In genomic region chr11:104694259-104695070, GRCh38 we compare ENCODE assay signal across 17 cellular contexts.
DNase-seq lines count a peak whose midpoint lies in the region; ATAC-seq, FAIRE-seq and TF ChIP-seq lines count a peak whose summit lies in the region.
"Had no signal": no experiment of that assay in that cellular context is flagged by ENCODE, and none has a peak within 500 bp of the region (broad histone marks: within the 10 kb centered on the region; RNA-seq: fewer than 3 reads in every experiment).

No MANE protein-coding gene starts in this region.

- H3K36me3 Mint-ChIP-seq in stimulated activated naive B cell treated with anti-CD40 and anti-IgM and Interleukin-4, amounts not matched to agents 10 μg/mL and 1 μg/mL and 100 μg/mL, for 72 hours = no peaks in the 10 kb centered on the region

- DNase-seq in GM04504 (ENCODE audit: low read depth) = peak; percentile 34
- peak; percentile 98 for DNase-seq in RCC 7860 (ENCODE audit: low spot score)
- DNase-seq in endothelial cell of umbilical vein (ENCODE audit: low read depth, low spot score) = peak; percentile 82
- DNase-seq in pancreas = peak in 2 of 6 donors; percentile 1 to 7
- no peak for DNase-seq in SHP77 treated with DMSO at 0.1 percent for 48 hours (lab: John Stamatoyannopoulos, UW)
- DNase-seq in stimulated activated naive B cell treated with anti-CD40 and anti-IgM and Interleukin-4, amounts not matched to agents 10 μg/mL and 1 μg/mL and 100 μg/mL, for 72 hours = no peak
- no peak for DNase-seq in NCI-H2227 (lab: John Stamatoyannopoulos, UW; ENCODE audit: unreplicated experiment)
- DNase-seq: activated CD4-positive, alpha-beta T cell treated with anti-CD3 and anti-CD28 coated beads, Interleukin-2, amount 10 ng/mL, durations not matched to agents 24 days and 14 days; DMS153; H7; left cardiac atrium; NCI-H1436; upper lobe of left lung had no signal

- CTCF ChIA-PET in endothelial cell of umbilical vein (lab: Charles Lee) = interaction anchor here (1.4 kb wide), 1 partner anchor 11 kb away, joined by 5 read pairs; no protein-coding TSS in a partner anchor

- POLR2A ChIA-PET in endothelial cell of umbilical vein (lab: Charles Lee) = no interaction called here

- H3K9me3 ChIP-seq in endothelial cell of umbilical vein (replicated peaks; ENCODE audit: control insufficient read depth, insufficient read depth, low read length) (no peaks in the 10 kb centered on the region), pancreas (no peaks in the 10 kb centered on the region)
- H3K9me3 ChIP-seq: upper lobe of left lung had no signal

- H3K27ac ChIP-seq in endothelial cell of umbilical vein (ENCODE audit: insufficient read depth, low read depth, low read length) (no peak overlapping the region), pancreas (peak overlapping the region in 2 of 4 donors; percentile 25 to 42)
- H3K27ac ChIP-seq: parathyroid adenoma, upper lobe of left lung had no signal

- intact Hi-C loops in endothelial cell of umbilical vein (cut with micrococcal nuclease) = no loop called here
- intact Hi-C loops in pancreas (cut with DNase I) = no loop called here

- H3K27me3 ChIP-seq in endothelial cell of umbilical vein (ENCODE audit: control insufficient read depth in 2 of 2, insufficient read depth in 2 of 2, low read length in 2 of 2) = peaks cover 3 to 4% of the 10 kb centered on the region in 2 experiments
- H3K27me3 ChIP-seq in pancreas = no peaks in the 10 kb centered on the region
- H3K27me3 ChIP-seq: upper lobe of left lung had no signal

- no peaks in the 10 kb centered on the region for H3K79me2 ChIP-seq in endothelial cell of umbilical vein (ENCODE audit: control insufficient read depth, insufficient read depth, low read length)
- H3K79me2 ChIP-seq: parathyroid adenoma had no signal

- H2AFZ ChIP-seq in endothelial cell of umbilical vein (ENCODE audit: low read depth, low read length) = no peak overlapping the region
- H2AFZ ChIP-seq: parathyroid adenoma had no signal

- H3K4me3 ChIP-seq in endothelial cell of umbilical vein (replicated peaks in 1 of 3; ENCODE audit: insufficient read depth in 1 of 3, low read depth in 1 of 3, low read length in 3 of 3) (no peak overlapping the region), pancreas (no peak overlapping the region)
- H3K4me3 ChIP-seq: upper lobe of left lung had no signal

- 74 to 78% methylated on average over 7 of the region's 7 CpGs for WGBS in pancreas, 2 donors

- BruUV-seq in endothelial cell of umbilical vein (replicated peaks; lab: Mats Ljungman, UMichigan) = TSS peak; percentile 69

- H3K27me3 Mint-ChIP-seq in stimulated activated naive B cell treated with anti-CD40 and anti-IgM and Interleukin-4, amounts not matched to agents 10 μg/mL and 1 μg/mL and 100 μg/mL, for 72 hours = no peaks in the 10 kb centered on the region
- H3K27me3 Mint-ChIP-seq: activated CD4-positive, alpha-beta T cell treated with anti-CD3 and anti-CD28 coated beads, Interleukin-2, amount 10 ng/mL, durations not matched to agents 24 days and 14 days; activated naive CD8-positive, alpha-beta T cell had no signal

- H3K36me3 ChIP-seq in endothelial cell of umbilical vein (ENCODE audit: control insufficient read depth in 2 of 2, extremely low read depth in 1 of 2, insufficient read depth in 2 of 2, low read length in 2 of 2) (no peaks in the 10 kb centered on the region), pancreas (no peaks in the 10 kb centered on the region)
- H3K36me3 ChIP-seq: upper lobe of left lung had no signal

- no peak overlapping the region for H3K4me2 ChIP-seq in endothelial cell of umbilical vein (ENCODE audit: insufficient read depth, low read length)

- H3K9ac ChIP-seq in endothelial cell of umbilical vein (replicated peaks; ENCODE audit: extremely low read depth, insufficient read depth, low read length) = no peak overlapping the region
- H3K9ac ChIP-seq: parathyroid adenoma had no signal

- H4K20me1 ChIP-seq in endothelial cell of umbilical vein (replicated peaks; ENCODE audit: control insufficient read depth, extremely low read depth, insufficient read depth, low read length) = no peaks in the 10 kb centered on the region

- H3K4me3 Mint-ChIP-seq in stimulated activated naive B cell treated with anti-CD40 and anti-IgM and Interleukin-4, amounts not matched to agents 10 μg/mL and 1 μg/mL and 100 μg/mL, for 72 hours = no peak overlapping the region
- H3K4me3 Mint-ChIP-seq: activated CD4-positive, alpha-beta T cell treated with anti-CD3 and anti-CD28 coated beads, Interleukin-2, amount 10 ng/mL, durations not matched to agents 24 days and 14 days; activated naive CD8-positive, alpha-beta T cell had no signal

- no peak overlapping the region for H3K27ac Mint-ChIP-seq in stimulated activated naive B cell treated with anti-CD40 and anti-IgM and Interleukin-4, amounts not matched to agents 10 μg/mL and 1 μg/mL and 100 μg/mL, for 72 hours
- H3K27ac Mint-ChIP-seq: activated CD4-positive, alpha-beta T cell treated with anti-CD3 and anti-CD28 coated beads, Interleukin-2, amount 10 ng/mL, durations not matched to agents 24 days and 14 days; activated naive CD8-positive, alpha-beta T cell had no signal

- FAIRE-seq in RCC 7860 (lab: Jason Lieb, UNC) (peak; percentile 99), endothelial cell of umbilical vein (lab: Jason Lieb, UNC) (no peak), pancreas (lab: Jason Lieb, UNC) (no peak)
- FAIRE-seq: endometrium had no signal

- ATAC-seq in pancreas (peak; percentile 58 to 78 (median 76)), HG02763 (IDR thresholded peaks at IDR 0.05; ENCODE audit: unreplicated experiment) (no peak)
- ATAC-seq in stimulated activated naive B cell treated with anti-CD40 and anti-IgM and Interleukin-4, amounts not matched to agents 10 μg/mL and 1 μg/mL and 100 μg/mL, for 72 hours (replicated peaks) = no peak
- ATAC-seq: left cardiac atrium had no signal

- TF ChIP-seq CTCF in endothelial cell of umbilical vein (IDR thresholded peaks at IDR 0.05; ENCODE audit: extremely low read depth in 1 of 2, insufficient read depth in 1 of 2, low read depth in 1 of 2, low read length in 2 of 2) (no peak), pancreas (IDR thresholded peaks at IDR 0.05) (no peak)

- H3K4me1 Mint-ChIP-seq in stimulated activated naive B cell treated with anti-CD40 and anti-IgM and Interleukin-4, amounts not matched to agents 10 μg/mL and 1 μg/mL and 100 μg/mL, for 72 hours = no peaks in the 10 kb centered on the region

- no peak for TF ChIP-seq POLR2A in endothelial cell of umbilical vein (IDR thresholded peaks at IDR 0.05; ENCODE audit: low read depth, low read length)

- dilution Hi-C loops in endothelial cell of umbilical vein (cut with MboI; ENCODE audit: extremely low pct_ligation_motif_present, low sequenced_read_pairs) = no loop called here

- H3K4me1 ChIP-seq in endothelial cell of umbilical vein (ENCODE audit: control insufficient read depth, extremely low read depth, insufficient read depth, low read length) = no peaks in the 10 kb centered on the region
- no peaks in the 10 kb centered on the region for H3K4me1 ChIP-seq in pancreas
- H3K4me1 ChIP-seq: parathyroid adenoma, upper lobe of left lung had no signal

- no peaks in the 10 kb centered on the region for H3K9me1 ChIP-seq in endothelial cell of umbilical vein (replicated peaks; ENCODE audit: control insufficient read depth, extremely low read depth, insufficient read depth, low read length)

- peaks cover 2 to 3% of the 10 kb centered on the region in 2 donors for H3K9me3 Mint-ChIP-seq in stimulated activated naive B cell treated with anti-CD40 and anti-IgM and Interleukin-4, amounts not matched to agents 10 μg/mL and 1 μg/mL and 100 μg/mL, for 72 hours

TF ChIP-seq in endothelial cell of umbilical vein, 7 proteins besides CTCF, POLR2A, EP300 and RAD21:
- TF ChIP-seq FOS (IDR thresholded peaks at IDR 0.05; ENCODE audit: borderline replicate concordance, insufficient read depth, low read length) = no peak
- TF ChIP-seq GATA2 (IDR thresholded peaks at IDR 0.05; ENCODE audit: insufficient read depth, insufficient read length, low read depth, low read length) = peak; percentile 20
- TF ChIP-seq JUN (IDR thresholded peaks at IDR 0.05; ENCODE audit: borderline replicate concordance, insufficient read depth, insufficient read length, low read depth) = no peak

Comparison
In these comparisons a context has a peak if more than half of its experiments do, and no peak if none do; other contexts are left out.
1. DNase-seq: peak in GM04504 (single experiment), RCC 7860 (single experiment) and endothelial cell of umbilical vein (single experiment); none in SHP77 treated with DMSO at 0.1 percent for 48 hours (single experiment), stimulated activated naive B cell treated with anti-CD40 and anti-IgM and Interleukin-4, amounts not matched to agents 10 μg/mL and 1 μg/mL and 100 μg/mL, for 72 hours (single experiment) and NCI-H2227 (single experiment).
2. ATAC-seq: peak in pancreas (4 of 4); none in stimulated activated naive B cell treated with anti-CD40 and anti-IgM and Interleukin-4, amounts not matched to agents 10 μg/mL and 1 μg/mL and 100 μg/mL, for 72 hours (0 of 2) and HG02763 (single experiment).